ENCODE assay signal across 8 cellular contexts in the genomic region with DNA sequence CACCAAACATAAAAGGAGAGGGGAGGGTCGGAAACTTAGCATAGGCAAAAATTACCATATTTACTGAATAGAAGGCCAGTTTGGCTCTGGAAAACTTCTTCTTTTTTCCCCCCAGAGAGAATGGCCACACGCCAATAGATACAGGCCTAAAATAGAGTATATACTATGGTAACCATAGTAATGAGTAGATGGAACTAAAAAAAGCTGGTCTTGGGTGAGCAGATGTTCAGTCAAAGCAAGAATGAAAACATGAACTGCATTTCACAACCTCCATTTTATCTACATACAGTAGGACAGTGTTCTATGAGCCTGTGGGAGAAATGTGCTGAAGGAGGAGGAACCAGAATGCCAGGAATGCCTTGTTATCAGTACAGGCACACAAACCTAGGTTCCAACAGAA.
DNase-seq lines count a peak whose midpoint lies in the region; ATAC-seq and TF ChIP-seq lines count a peak whose summit lies in the region.

No MANE protein-coding gene starts in this region.

- DNase-seq in GM13976 (ENCODE audit: low spot score) (peak; percentile 51), NCI-H226 (peak; percentile 95), foreskin melanocyte (peak; percentile 66), RKO (ENCODE audit: low spot score) (no peak), NCI-H2107 (lab: John Stamatoyannopoulos, UW) (no peak), epidermal melanocyte (ENCODE audit: insufficient read length, low spot score) (no peak), GOT3 (lab: John Stamatoyannopoulos, UW) (no peak)

- TF ChIP-seq CTCF in GM13976 (IDR thresholded peaks at IDR 0.05; ENCODE audit: borderline replicate concordance, control extremely low read depth, extremely low read depth, insufficient read depth, missing control alignments), result no peak

- peak; percentile 77 for ATAC-seq in HG02763 (IDR thresholded peaks at IDR 0.05; ENCODE audit: unreplicated experiment)

- in situ Hi-C loops in GM13976 (cut with MboI; ENCODE audit: low sequenced_read_pairs, unreplicated experiment), result no loop called here

Comparison
In these comparisons a context has a peak if more than half of its experiments do, and no peak if none do; other contexts are left out.
1. DNase-seq: peak in GM13976 (single experiment), NCI-H226 (single experiment) and foreskin melanocyte (single experiment); none in RKO (single experiment), NCI-H2107 (single experiment), epidermal melanocyte (single experiment) and GOT3 (single experiment).